ENCODE assay signal across 15 cellular contexts in genomic region chr1:46580140-46580903, GRCh38. TPM values are rescaled to one million over a fixed set of nuclear protein-coding genes. Genes with fewer than 3 reads are reported as not detected.
DNase-seq lines count a peak whose midpoint lies in the region; ATAC-seq, FAIRE-seq and TF ChIP-seq lines count a peak whose summit lies in the region.
"Had no signal": no experiment of that assay in that cellular context is flagged by ENCODE, and none has a peak within 500 bp of the region (broad histone marks: within the 10 kb centered on the region; RNA-seq: fewer than 3 reads in every experiment).

No MANE protein-coding gene starts in this region.

- H3K27ac Mint-ChIP-seq in activated CD4-positive, alpha-beta memory T cell treated with anti-CD3 and anti-CD28 coated beads, Interleukin-2, amount 10 ng/mL, durations not matched to agents 7 days and 5 days, result peak overlapping the region; percentile 99
- H3K27ac Mint-ChIP-seq in GM23338, result no peak overlapping the region
- H3K27ac Mint-ChIP-seq: nephron progenitor cell had no signal

- no peak for TF ChIP-seq RAD21 in HepG2 (CRISPR knock-in tag; IDR thresholded peaks at IDR 0.05)

- H3K9me3 ChIP-seq in HepG2 (ENCODE audit: low read length), result no peaks in the 10 kb centered on the region
- H3K9me3 ChIP-seq: sigmoid colon, suprapubic skin had no signal

- H3K36me3 Mint-ChIP-seq in activated CD4-positive, alpha-beta memory T cell treated with anti-CD3 and anti-CD28 coated beads, Interleukin-2, amount 10 ng/mL, durations not matched to agents 7 days and 5 days (ENCODE audit: low read depth), result peaks cover 76% of the 10 kb centered on the region
- H3K36me3 Mint-ChIP-seq in GM23338 (ENCODE audit: low read depth), result peaks cover 6% of the 10 kb centered on the region; the same call in 1 of the 3 replicates

- 87% methylated on average over 6 of the region's 6 CpGs for WGBS in HepG2 (ENCODE audit: low lambda C conversion rate)

- H3K4me3 Mint-ChIP-seq in activated CD4-positive, alpha-beta memory T cell treated with anti-CD3 and anti-CD28 coated beads, Interleukin-2, amount 10 ng/mL, durations not matched to agents 7 days and 5 days, result no peak overlapping the region
- no peak overlapping the region for H3K4me3 Mint-ChIP-seq in GM23338
- H3K4me3 Mint-ChIP-seq: nephron progenitor cell had no signal

- H3K9ac ChIP-seq in HepG2 (ENCODE audit: insufficient read depth, low read depth, low read length), result no peak overlapping the region

- TF ChIP-seq CTCF in HepG2 (CRISPR knock-in tag; IDR thresholded peaks at IDR 0.05), result no peak
- no peak for TF ChIP-seq CTCF in GM23338 (conservative IDR thresholded peaks at IDR 0.05; ENCODE audit: low read depth in 2 of 2)

- no peaks in the 10 kb centered on the region for H4K20me1 ChIP-seq in HepG2 (ENCODE audit: insufficient read depth, low read length)
- H4K20me1 ChIP-seq in GM23338 (replicated peaks; ENCODE audit: insufficient read depth), result no peaks in the 10 kb centered on the region

- BruUV-seq in HepG2 (replicated peaks; lab: Mats Ljungman, UMichigan), result no TSS peak

- TF ChIP-seq EP300 in HepG2 (IDR thresholded peaks at IDR 0.05; ENCODE audit: low read depth in 2 of 2, low read length in 2 of 2) (no peak), HepG2 (CRISPR knock-in tag; IDR thresholded peaks at IDR 0.05; ENCODE audit: borderline replicate concordance) (no peak)

- no peaks in the 10 kb centered on the region for H3K9me3 Mint-ChIP-seq in activated CD4-positive, alpha-beta memory T cell treated with anti-CD3 and anti-CD28 coated beads, Interleukin-2, amount 10 ng/mL, durations not matched to agents 7 days and 5 days
- H3K9me3 Mint-ChIP-seq in GM23338, result no peaks in the 10 kb centered on the region
- H3K9me3 Mint-ChIP-seq: nephron progenitor cell had no signal

- no peak for FAIRE-seq in HepG2 (lab: Jason Lieb, UNC)

- H3K4me1 ChIP-seq in HepG2 (ENCODE audit: insufficient read depth, low read length) (peaks cover 6% of the 10 kb centered on the region), GM23338 (ENCODE audit: insufficient read depth) (no peaks in the 10 kb centered on the region)
- H3K4me1 ChIP-seq: suprapubic skin had no signal

- H2AFZ ChIP-seq in HepG2 (ENCODE audit: low read length), result no peak overlapping the region
- H2AFZ ChIP-seq in GM23338, result no peak overlapping the region

- CTCF ChIA-PET in activated CD4-positive, alpha-beta memory T cell treated with anti-CD3 and anti-CD28 coated beads, Interleukin-2, amount 10 ng/mL, durations not matched to agents 7 days and 5 days (lab: Charles Lee), result interaction anchor here (0.8 to 3.6 kb wide), 4 partner anchors 25 to 145 kb away, joined by 3 to 25 read pairs (median 6); partner anchors contain the start of genes EFCAB14 and MKNK1
- CTCF ChIA-PET in HepG2 (lab: Yijun Ruan, JAX; ENCODE audit: low intra/inter-chr PET ratio, low total read pairs), result no interaction called here

- no peaks in the 10 kb centered on the region for H3K27me3 ChIP-seq in HepG2 (ENCODE audit: control insufficient read depth in 1 of 2, insufficient read depth in 2 of 2, low read length in 2 of 2)
- no peaks in the 10 kb centered on the region for H3K27me3 ChIP-seq in GM23338 (ENCODE audit: insufficient read depth)
- H3K27me3 ChIP-seq: sigmoid colon, suprapubic skin had no signal

- peaks cover 54% of the 10 kb centered on the region for H3K4me1 Mint-ChIP-seq in activated CD4-positive, alpha-beta memory T cell treated with anti-CD3 and anti-CD28 coated beads, Interleukin-2, amount 10 ng/mL, durations not matched to agents 7 days and 5 days
- peaks cover 29% of the 10 kb centered on the region for H3K4me1 Mint-ChIP-seq in GM23338

- no peaks in the 10 kb centered on the region for H3F3A ChIP-seq in GM23338 (replicated peaks; ENCODE audit: low read depth)

- in situ Hi-C loops in KBM-7 (cut with MboI; ENCODE audit: low pct_unique_long_range_greater_than_20kb, low sequenced_read_pairs), result no loop called here
- in situ Hi-C loops in HepG2 (cut with HindIII; ENCODE audit: extremely low pct_ligation_motif_present, low pct_unique_long_range_greater_than_20kb), result no loop called here

- intact Hi-C loops in HepG2 (cut with micrococcal nuclease; ENCODE audit: unreplicated experiment), result no loop called here

- no peaks in the 10 kb centered on the region for H3K9me2 ChIP-seq in GM23338 (ENCODE audit: insufficient read depth)

- peak; percentile 17 for DNase-seq in EH (ENCODE audit: low read depth)
- peak; percentile 80 for DNase-seq in KBM-7
- DNase-seq in activated CD4-positive, alpha-beta memory T cell treated with anti-CD3 and anti-CD28 coated beads, Interleukin-2, amount 10 ng/mL, durations not matched to agents 7 days and 5 days, result no peak
- peak; percentile 5 for DNase-seq in HepG2 (ENCODE audit: low spot score)
- no peak for DNase-seq in NCI-H1417 (lab: John Stamatoyannopoulos, UW)
- no peak for DNase-seq in GM23338 (ENCODE audit: low spot score)
- DNase-seq: effector memory CD4-positive, alpha-beta T cell; MM.1S; NCI-H2227 treated with DMSO at 0.1 percent for 48 hours; nephron progenitor cell; sigmoid colon had no signal

- H3K79me2 ChIP-seq in HepG2 (ENCODE audit: insufficient read depth, low read length), result no peaks in the 10 kb centered on the region
- H3K79me2 ChIP-seq in GM23338 (replicated peaks; ENCODE audit: insufficient read depth), result no peaks in the 10 kb centered on the region

- H3K27ac ChIP-seq in HepG2 (ENCODE audit: extremely low read length, insufficient read depth, low read length) (no peak overlapping the region), GM23338 (ENCODE audit: low read depth) (no peak overlapping the region)

- H3K4me2 ChIP-seq in HepG2 (ENCODE audit: low read depth, low read length) (no peak overlapping the region), GM23338 (no peak overlapping the region)

- no peak for TF ChIP-seq POLR2A in HepG2 (IDR thresholded peaks at IDR 0.05; ENCODE audit: insufficient read depth in 1 of 2, low read depth in 2 of 2, low read length in 2 of 2)

- ATAC-seq in HepG2 (no peak), HG02870 (IDR thresholded peaks at IDR 0.05; ENCODE audit: unreplicated experiment) (no peak), GM23338 (no peak)
- ATAC-seq: left lobe of liver had no signal

- peaks cover 21 to 53% of the 10 kb centered on the region in 2 experiments; a peak in 4 of 5 replicates for H3K36me3 ChIP-seq in HepG2 (replicated peaks in 1 of 2; ENCODE audit: control insufficient read depth in 1 of 2, insufficient read depth in 2 of 2, low read length in 2 of 2)
- no peaks in the 10 kb centered on the region; the same call in 1 of the 2 replicates for H3K36me3 ChIP-seq in GM23338 (ENCODE audit: insufficient read depth)

- H3K4me3 ChIP-seq in HepG2 (replicated peaks in 1 of 3; ENCODE audit: insufficient read depth in 1 of 3, low read depth in 2 of 3, low read length in 3 of 3) (no peak overlapping the region), GM23338 (no peak overlapping the region)
- H3K4me3 ChIP-seq: sigmoid colon, suprapubic skin had no signal

- POLR2A ChIA-PET in activated CD4-positive, alpha-beta memory T cell treated with anti-CD3 and anti-CD28 coated beads, Interleukin-2, amount 10 ng/mL, durations not matched to agents 7 days and 5 days (lab: Charles Lee), result interaction anchor here (0.9 to 16.0 kb wide), 5 partner anchors 9 to 38 kb away, joined by 4 to 202 read pairs (median 5); partner anchors contain the start of gene MKNK1
- POLR2A ChIA-PET in HepG2 (lab: Yijun Ruan, JAX), result no interaction called here

- H3K27me3 Mint-ChIP-seq in activated CD4-positive, alpha-beta memory T cell treated with anti-CD3 and anti-CD28 coated beads, Interleukin-2, amount 10 ng/mL, durations not matched to agents 7 days and 5 days, result no peaks in the 10 kb centered on the region
- peaks cover 4% of the 10 kb centered on the region for H3K27me3 Mint-ChIP-seq in GM23338 (ENCODE audit: insufficient read depth, low read depth, poor library complexity)

RNA-seq across cellular contexts. Expression of gene MKNK1, which starts 23.7 kb away (rescaled TPM):
- total RNA-seq in activated CD4-positive, alpha-beta memory T cell treated with anti-CD3 and anti-CD28 coated beads, Interleukin-2, amount 10 ng/mL, durations not matched to agents 7 days and 5 days, result 10 to 100 TPM; 81.5 to 83.7 TPM
- total RNA-seq in HepG2 (2016; rRNA removed; fragmentation: Illumina TruSeq; extraction: Trizol), result 14.7 and 18.5 TPM in 2 replicates
- total RNA-seq in HepG2 (2016; cell fraction: cytosol; rRNA removed; fragmentation: Illumina TruSeq; extraction: Trizol; ENCODE audit: low read depth), result 10.5 and 13.8 TPM in 2 replicates
- total RNA-seq in HepG2 (2016; cell fraction: insoluble cytoplasmic fraction; rRNA removed; fragmentation: Illumina TruSeq; extraction: Trizol), result 14.4 and 19.1 TPM in 2 replicates
- 13.7 and 15.8 TPM in 2 replicates for total RNA-seq in HepG2 (2016; cell fraction: membrane; rRNA removed; fragmentation: Illumina TruSeq; extraction: Trizol)
- 21.2 and 21.4 TPM in 2 replicates for total RNA-seq in HepG2 (2016; cell fraction: nucleus; rRNA removed; fragmentation: Illumina TruSeq; extraction: Trizol)
- 24.1 and 25.6 TPM in 2 replicates for polyA plus RNA-seq in HepG2 (2011; rRNA removed)
- 16.8 and 17.9 TPM in 2 replicates for polyA plus RNA-seq in HepG2 (2011; cell fraction: cytosol; rRNA removed)
- polyA plus RNA-seq in HepG2 (2011; cell fraction: nucleus; rRNA removed), result 84.8 and 85.6 TPM in 2 replicates
- 16.8 and 18.6 TPM in 2 replicates for polyA plus RNA-seq in HepG2 (2012)
- 16.7 and 21.4 TPM in 2 replicates for polyA plus RNA-seq in HepG2 (2016; cell fraction: cytosol; fragmentation: Illumina TruSeq; extraction: Trizol; ENCODE audit: low read depth)
- polyA plus RNA-seq in HepG2 (2016; cell fraction: insoluble cytoplasmic fraction; fragmentation: Illumina TruSeq; extraction: Trizol; ENCODE audit: low read depth), result 20.0 and 23.4 TPM in 2 replicates
- 14.8 and 17.5 TPM in 2 replicates for polyA plus RNA-seq in HepG2 (2016; cell fraction: membrane; fragmentation: Illumina TruSeq; extraction: Trizol; ENCODE audit: low read depth)
- 65.1 and 68.0 TPM in 2 replicates for polyA plus RNA-seq in HepG2 (2016; cell fraction: nucleus; fragmentation: Illumina TruSeq; extraction: Trizol; ENCODE audit: insufficient read depth, low read depth)
- polyA minus RNA-seq in HepG2 (2011; rRNA and poly(A)+ RNA removed; ENCODE audit: low replicate concordance), result 29.1 and 38.2 TPM in 2 replicates
- 10.8 and 13.0 TPM in 2 replicates for polyA minus RNA-seq in HepG2 (2011; cell fraction: cytosol; rRNA and poly(A)+ RNA removed)
- 36.7 and 41.2 TPM in 2 replicates for polyA minus RNA-seq in HepG2 (2011; cell fraction: nucleus; rRNA and poly(A)+ RNA removed)
- 9.7 and 11.8 TPM in 2 replicates for total RNA-seq in GM23338 (2014; rRNA removed; shearing (Covaris generic))
- polyA plus RNA-seq in GM23338 (2016; fragmentation: Nextera tagmentation; extraction: Ambion mirVana), result 15.3 and 20.5 TPM in 2 replicates

RNA-seq across cellular contexts. Expression of gene KNCN, which starts 28.9 kb away (rescaled TPM):
- total RNA-seq in activated CD4-positive, alpha-beta memory T cell treated with anti-CD3 and anti-CD28 coated beads, Interleukin-2, amount 10 ng/mL, durations not matched to agents 7 days and 5 days, result not detected
- total RNA-seq in HepG2 (2016; rRNA removed; fragmentation: Illumina TruSeq; extraction: Trizol), result not detected in 2 replicates
- total RNA-seq in HepG2 (2016; cell fraction: cytosol; rRNA removed; fragmentation: Illumina TruSeq; extraction: Trizol; ENCODE audit: low read depth), result not detected in 2 replicates
- total RNA-seq in HepG2 (2016; cell fraction: insoluble cytoplasmic fraction; rRNA removed; fragmentation: Illumina TruSeq; extraction: Trizol), result not detected in 2 replicates
- not detected in 2 replicates for total RNA-seq in HepG2 (2016; cell fraction: membrane; rRNA removed; fragmentation: Illumina TruSeq; extraction: Trizol)
- total RNA-seq in HepG2 (2016; cell fraction: nucleus; rRNA removed; fragmentation: Illumina TruSeq; extraction: Trizol), result not detected in 2 replicates
- not detected in 2 replicates for polyA plus RNA-seq in HepG2 (2011; rRNA removed)
- not detected in 2 replicates for polyA plus RNA-seq in HepG2 (2011; cell fraction: cytosol; rRNA removed)
- polyA plus RNA-seq in HepG2 (2011; cell fraction: nucleus; rRNA removed), result not detected in 2 replicates
- polyA plus RNA-seq in HepG2 (2012), result not detected in 2 replicates
- not detected in 2 replicates for polyA plus RNA-seq in HepG2 (2016; cell fraction: cytosol; fragmentation: Illumina TruSeq; extraction: Trizol; ENCODE audit: low read depth)
- not detected in 2 replicates for polyA plus RNA-seq in HepG2 (2016; cell fraction: insoluble cytoplasmic fraction; fragmentation: Illumina TruSeq; extraction: Trizol; ENCODE audit: low read depth)
- polyA plus RNA-seq in HepG2 (2016; cell fraction: membrane; fragmentation: Illumina TruSeq; extraction: Trizol; ENCODE audit: low read depth), result not detected in 2 replicates
- not detected in 2 replicates for polyA plus RNA-seq in HepG2 (2016; cell fraction: nucleus; fragmentation: Illumina TruSeq; extraction: Trizol; ENCODE audit: insufficient read depth, low read depth)
- not detected in 2 replicates for polyA minus RNA-seq in HepG2 (2011; rRNA and poly(A)+ RNA removed; ENCODE audit: low replicate concordance)
- polyA minus RNA-seq in HepG2 (2011; cell fraction: cytosol; rRNA and poly(A)+ RNA removed), result not detected in 2 replicates
- polyA minus RNA-seq in HepG2 (2011; cell fraction: nucleus; rRNA and poly(A)+ RNA removed), result not detected in 2 replicates
- total RNA-seq in GM23338 (2014; rRNA removed; shearing (Covaris generic)), result not detected in 2 replicates
- polyA plus RNA-seq in GM23338 (2016; fragmentation: Nextera tagmentation; extraction: Ambion mirVana), result not detected in 2 replicates
- total RNA-seq: left lobe of liver; sigmoid colon; suprapubic skin; T-helper 2 cell treated with Interferon-gamma antibody and Interleukin-4, amounts not matched to agents 100 ng/mL and 5 ng/mL, for 36 hours had no signal
- polyA plus RNA-seq: sigmoid colon had no signal

RNA-seq across cellular contexts. Expression of gene MOB3C, which starts 36.3 kb away (rescaled TPM):
- 10 to 100 TPM; 23.2 to 23.8 TPM for total RNA-seq in activated CD4-positive, alpha-beta memory T cell treated with anti-CD3 and anti-CD28 coated beads, Interleukin-2, amount 10 ng/mL, durations not matched to agents 7 days and 5 days
- 3.1 and 3.5 TPM in 2 replicates for total RNA-seq in HepG2 (2016; rRNA removed; fragmentation: Illumina TruSeq; extraction: Trizol)
- total RNA-seq in HepG2 (2016; cell fraction: cytosol; rRNA removed; fragmentation: Illumina TruSeq; extraction: Trizol; ENCODE audit: low read depth), result 0.79 and 1.5 TPM in 2 replicates
- total RNA-seq in HepG2 (2016; cell fraction: insoluble cytoplasmic fraction; rRNA removed; fragmentation: Illumina TruSeq; extraction: Trizol), result 3.4 and 3.8 TPM in 2 replicates
- total RNA-seq in HepG2 (2016; cell fraction: membrane; rRNA removed; fragmentation: Illumina TruSeq; extraction: Trizol), result 3.4 and 3.6 TPM in 2 replicates
- 2.9 TPM in 2 replicates for total RNA-seq in HepG2 (2016; cell fraction: nucleus; rRNA removed; fragmentation: Illumina TruSeq; extraction: Trizol)
- 4.1 and 6.8 TPM in 2 replicates for polyA plus RNA-seq in HepG2 (2011; rRNA removed)
- 3.7 and 4.9 TPM in 2 replicates for polyA plus RNA-seq in HepG2 (2011; cell fraction: cytosol; rRNA removed)
- 10.1 and 10.6 TPM in 2 replicates for polyA plus RNA-seq in HepG2 (2011; cell fraction: nucleus; rRNA removed)
- 2.3 and 2.7 TPM in 2 replicates for polyA plus RNA-seq in HepG2 (2012)
- polyA plus RNA-seq in HepG2 (2016; cell fraction: cytosol; fragmentation: Illumina TruSeq; extraction: Trizol; ENCODE audit: low read depth), result 1.1 TPM in 2 replicates
- 2.9 and 3.1 TPM in 2 replicates for polyA plus RNA-seq in HepG2 (2016; cell fraction: insoluble cytoplasmic fraction; fragmentation: Illumina TruSeq; extraction: Trizol; ENCODE audit: low read depth)
- polyA plus RNA-seq in HepG2 (2016; cell fraction: membrane; fragmentation: Illumina TruSeq; extraction: Trizol; ENCODE audit: low read depth), result 2.2 and 2.4 TPM in 2 replicates
- 3.5 and 4.0 TPM in 2 replicates for polyA plus RNA-seq in HepG2 (2016; cell fraction: nucleus; fragmentation: Illumina TruSeq; extraction: Trizol; ENCODE audit: insufficient read depth, low read depth)
- polyA minus RNA-seq in HepG2 (2011; rRNA and poly(A)+ RNA removed; ENCODE audit: low replicate concordance), result 6.7 and 10.0 TPM in 2 replicates
- polyA minus RNA-seq in HepG2 (2011; cell fraction: cytosol; rRNA and poly(A)+ RNA removed), result 1.6 and 1.7 TPM in 2 replicates
- 5.7 and 7.6 TPM in 2 replicates for polyA minus RNA-seq in HepG2 (2011; cell fraction: nucleus; rRNA and poly(A)+ RNA removed)
- total RNA-seq in GM23338 (2014; rRNA removed; shearing (Covaris generic)), result 6.2 and 6.3 TPM in 2 replicates
- polyA plus RNA-seq in GM23338 (2016; fragmentation: Nextera tagmentation; extraction: Ambion mirVana), result 0.78 and 1.1 TPM in 2 replicates

Comparison
In these comparisons a context has a peak if more than half of its experiments do, and no peak if none do; other contexts are left out.
1. DNase-seq: peak in EH (single experiment), KBM-7 (single experiment) and HepG2 (single experiment); none in activated CD4-positive, alpha-beta memory T cell treated with anti-CD3 and anti-CD28 coated beads, Interleukin-2, amount 10 ng/mL, durations not matched to agents 7 days and 5 days (single experiment), NCI-H1417 (0 of 3) and GM23338 (single experiment).